1 cellular context compared by ENCODE assay signal in genomic region chr1:32201011-32201855, GRCh38.
TF ChIP-seq lines count a peak whose summit lies in the region.

No MANE protein-coding gene starts in this region.

TF ChIP-seq in HepG2, 621 proteins besides CTCF, POLR2A, EP300 and RAD21 (continued from another document):
- no peak for TF ChIP-seq ZSCAN29 (CRISPR knock-in tag; conservative IDR thresholded peaks at IDR 0.05)
- no peak for TF ChIP-seq HOXA5 (CRISPR knock-in tag; IDR thresholded peaks at IDR 0.05)
- TF ChIP-seq TBP (CRISPR knock-in tag; IDR thresholded peaks at IDR 0.05), result no peak
- TF ChIP-seq REXO4 (CRISPR knock-in tag; IDR thresholded peaks at IDR 0.05; ENCODE audit: borderline replicate concordance), result no peak
- TF ChIP-seq ZNF292 (CRISPR knock-in tag; IDR thresholded peaks at IDR 0.05; ENCODE audit: borderline replicate concordance, low read depth), result 0 out of 2 replicates have a peak, but pooled peaks have one; percentile 3
- TF ChIP-seq SRF (IDR thresholded peaks at IDR 0.05; ENCODE audit: low read depth, low read length), result no peak
- TF ChIP-seq YY1 (IDR thresholded peaks at IDR 0.05; ENCODE audit: insufficient read depth, insufficient replicate concordance, low read depth, low read length), result peak; percentile 9
- TF ChIP-seq HMGA1 (CRISPR knock-in tag; conservative IDR thresholded peaks at IDR 0.05), result no peak
- no peak for TF ChIP-seq ZBTB10 (CRISPR knock-in tag; IDR thresholded peaks at IDR 0.05; ENCODE audit: borderline replicate concordance)
- no peak for TF ChIP-seq ZFP36 (IDR thresholded peaks at IDR 0.05; ENCODE audit: borderline replicate concordance, low read depth, low read length, partially characterized antibody)
- TF ChIP-seq RELA (CRISPR knock-in tag; IDR thresholded peaks at IDR 0.05), result no peak
- TF ChIP-seq HNF4A (CRISPR knock-in tag; IDR thresholded peaks at IDR 0.05), result no peak
- TF ChIP-seq HNRNPLL (IDR thresholded peaks at IDR 0.05; ENCODE audit: low read depth, low read length, poor library complexity, severe bottlenecking), result peak; percentile 36
- no peak; the same call in 1 of the 2 replicates for TF ChIP-seq ARNTL (CRISPR knock-in tag; IDR thresholded peaks at IDR 0.05)
- peak; percentile 54; the same call in 1 of the 2 replicates for TF ChIP-seq ATF7-NPFF (CRISPR knock-in tag; IDR thresholded peaks at IDR 0.05; ENCODE audit: low read depth)
- no peak for TF ChIP-seq SNAPC5 (CRISPR knock-in tag; IDR thresholded peaks at IDR 0.05; ENCODE audit: borderline replicate concordance)
- no peak for TF ChIP-seq ZMYM2 (CRISPR knock-in tag; IDR thresholded peaks at IDR 0.05)
- TF ChIP-seq ARID4A (CRISPR knock-in tag; IDR thresholded peaks at IDR 0.05; ENCODE audit: borderline replicate concordance), result 0 out of 2 replicates have a peak, but pooled peaks have one; percentile 5
- TF ChIP-seq ZNF576 (CRISPR knock-in tag; IDR thresholded peaks at IDR 0.05), result no peak
- TF ChIP-seq SMARCC2 (IDR thresholded peaks at IDR 0.05), result no peak
- TF ChIP-seq, protein P1, sequence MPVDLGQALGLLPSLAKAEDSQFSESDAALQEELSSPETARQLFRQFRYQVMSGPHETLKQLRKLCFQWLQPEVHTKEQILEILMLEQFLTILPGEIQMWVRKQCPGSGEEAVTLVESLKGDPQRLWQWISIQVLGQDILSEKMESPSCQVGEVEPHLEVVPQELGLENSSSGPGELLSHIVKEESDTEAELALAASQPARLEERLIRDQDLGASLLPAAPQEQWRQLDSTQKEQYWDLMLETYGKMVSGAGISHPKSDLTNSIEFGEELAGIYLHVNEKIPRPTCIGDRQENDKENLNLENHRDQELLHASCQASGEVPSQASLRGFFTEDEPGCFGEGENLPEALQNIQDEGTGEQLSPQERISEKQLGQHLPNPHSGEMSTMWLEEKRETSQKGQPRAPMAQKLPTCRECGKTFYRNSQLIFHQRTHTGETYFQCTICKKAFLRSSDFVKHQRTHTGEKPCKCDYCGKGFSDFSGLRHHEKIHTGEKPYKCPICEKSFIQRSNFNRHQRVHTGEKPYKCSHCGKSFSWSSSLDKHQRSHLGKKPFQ (CRISPR knock-in tag; IDR thresholded peaks at IDR 0.05; ENCODE audit: insufficient replicate concordance), result no peak
- TF ChIP-seq ZNF280D (CRISPR knock-in tag; IDR thresholded peaks at IDR 0.05), result no peak
- TF ChIP-seq ZNF10 (CRISPR knock-in tag; IDR thresholded peaks at IDR 0.05; ENCODE audit: borderline replicate concordance, low read depth), result no peak
- no peak for TF ChIP-seq TBX3 (IDR thresholded peaks at IDR 0.05; ENCODE audit: borderline replicate concordance)
- TF ChIP-seq, protein P2, sequence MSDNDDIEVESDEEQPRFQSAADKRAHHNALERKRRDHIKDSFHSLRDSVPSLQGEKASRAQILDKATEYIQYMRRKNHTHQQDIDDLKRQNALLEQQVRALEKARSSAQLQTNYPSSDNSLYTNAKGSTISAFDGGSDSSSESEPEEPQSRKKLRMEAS (IDR thresholded peaks at IDR 0.05), result 0 out of 2 replicates have a peak, but pooled peaks have one; percentile 12
- TF ChIP-seq NCOA2 (CRISPR knock-in tag; IDR thresholded peaks at IDR 0.05), result no peak
- no peak for TF ChIP-seq SSRP1 (CRISPR knock-in tag; IDR thresholded peaks at IDR 0.05)
- no peak for TF ChIP-seq SMAD1 (CRISPR knock-in tag; IDR thresholded peaks at IDR 0.05; ENCODE audit: borderline replicate concordance, low read depth)
- no peak for TF ChIP-seq RBFOX2 (IDR thresholded peaks at IDR 0.05; ENCODE audit: low read depth, low read length)
- TF ChIP-seq, protein P3, sequence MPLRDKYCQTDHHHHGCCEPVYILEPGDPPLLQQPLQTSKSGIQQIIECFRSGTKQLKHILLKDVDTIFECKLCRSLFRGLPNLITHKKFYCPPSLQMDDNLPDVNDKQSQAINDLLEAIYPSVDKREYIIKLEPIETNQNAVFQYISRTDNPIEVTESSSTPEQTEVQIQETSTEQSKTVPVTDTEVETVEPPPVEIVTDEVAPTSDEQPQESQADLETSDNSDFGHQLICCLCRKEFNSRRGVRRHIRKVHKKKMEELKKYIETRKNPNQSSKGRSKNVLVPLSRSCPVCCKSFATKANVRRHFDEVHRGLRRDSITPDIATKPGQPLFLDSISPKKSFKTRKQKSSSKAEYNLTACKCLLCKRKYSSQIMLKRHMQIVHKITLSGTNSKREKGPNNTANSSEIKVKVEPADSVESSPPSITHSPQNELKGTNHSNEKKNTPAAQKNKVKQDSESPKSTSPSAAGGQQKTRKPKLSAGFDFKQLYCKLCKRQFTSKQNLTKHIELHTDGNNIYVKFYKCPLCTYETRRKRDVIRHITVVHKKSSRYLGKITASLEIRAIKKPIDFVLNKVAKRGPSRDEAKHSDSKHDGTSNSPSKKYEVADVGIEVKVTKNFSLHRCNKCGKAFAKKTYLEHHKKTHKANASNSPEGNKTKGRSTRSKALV (CRISPR knock-in tag; IDR thresholded peaks at IDR 0.05), result peak; percentile 48; the same call in 1 of the 2 replicates
- TF ChIP-seq MAZ (IDR thresholded peaks at IDR 0.05; ENCODE audit: borderline replicate concordance, low read depth, low read length), result no peak
- TF ChIP-seq MAZ (CRISPR knock-in tag; IDR thresholded peaks at IDR 0.05; ENCODE audit: low read depth), result 0 out of 2 replicates have a peak, but pooled peaks have one; percentile 10
- TF ChIP-seq, protein P4, sequence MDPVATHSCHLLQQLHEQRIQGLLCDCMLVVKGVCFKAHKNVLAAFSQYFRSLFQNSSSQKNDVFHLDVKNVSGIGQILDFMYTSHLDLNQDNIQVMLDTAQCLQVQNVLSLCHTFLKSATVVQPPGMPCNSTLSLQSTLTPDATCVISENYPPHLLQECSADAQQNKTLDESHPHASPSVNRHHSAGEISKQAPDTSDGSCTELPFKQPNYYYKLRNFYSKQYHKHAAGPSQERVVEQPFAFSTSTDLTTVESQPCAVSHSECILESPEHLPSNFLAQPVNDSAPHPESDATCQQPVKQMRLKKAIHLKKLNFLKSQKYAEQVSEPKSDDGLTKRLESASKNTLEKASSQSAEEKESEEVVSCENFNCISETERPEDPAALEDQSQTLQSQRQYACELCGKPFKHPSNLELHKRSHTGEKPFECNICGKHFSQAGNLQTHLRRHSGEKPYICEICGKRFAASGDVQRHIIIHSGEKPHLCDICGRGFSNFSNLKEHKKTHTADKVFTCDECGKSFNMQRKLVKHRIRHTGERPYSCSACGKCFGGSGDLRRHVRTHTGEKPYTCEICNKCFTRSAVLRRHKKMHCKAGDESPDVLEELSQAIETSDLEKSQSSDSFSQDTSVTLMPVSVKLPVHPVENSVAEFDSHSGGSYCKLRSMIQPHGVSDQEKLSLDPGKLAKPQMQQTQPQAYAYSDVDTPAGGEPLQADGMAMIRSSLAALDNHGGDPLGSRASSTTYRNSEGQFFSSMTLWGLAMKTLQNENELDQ (CRISPR knock-in tag; IDR thresholded peaks at IDR 0.05; ENCODE audit: borderline replicate concordance), result no peak
- TF ChIP-seq USF2 (IDR thresholded peaks at IDR 0.05; ENCODE audit: low read depth, low read length), result no peak
- no peak for TF ChIP-seq USF2 (CRISPR knock-in tag; IDR thresholded peaks at IDR 0.05; ENCODE audit: borderline replicate concordance)
- TF ChIP-seq AGO1 (IDR thresholded peaks at IDR 0.05; ENCODE audit: low read depth, low read length, poor library complexity, severe bottlenecking), result peak; percentile 77
